Comparison of ENCODE assay signal across 8 cellular contexts in genomic region chr17:1485748-1486376, GRCh38. TPM values are rescaled to one million over a fixed set of nuclear protein-coding genes. Genes with fewer than 3 reads are reported as not detected.
DNase-seq lines count a peak whose midpoint lies in the region; ATAC-seq and TF ChIP-seq lines count a peak whose summit lies in the region.

No MANE protein-coding gene starts in this region.

- no peak overlapping the region for H2BK20ac ChIP-seq in H9 (ENCODE audit: low read depth, low read length, poor library complexity, severe bottlenecking)

- no peak overlapping the region for H3T11ph ChIP-seq in H9 (ENCODE audit: low read length)

- no peak overlapping the region for H3K23ac ChIP-seq in H9 (ENCODE audit: insufficient read length, low read depth, low read length)

- POLR2A ChIA-PET in RWPE1 (lab: Yijun Ruan, JAX; ENCODE audit: low non-redundant PET), result no interaction called here

- H3K27ac ChIP-seq in CD4-positive, CD25-positive, alpha-beta regulatory T cell (ENCODE audit: insufficient read depth, low read length, poor library complexity, severe bottlenecking), result peak overlapping the region; percentile 83
- H3K27ac ChIP-seq in H9 (ENCODE audit: insufficient read length, low read depth, low read length), result no peak overlapping the region
- H3K27ac ChIP-seq in RWPE1, result peak overlapping the region; percentile 97
- peak overlapping the region; percentile 94 to 100 (median 99) for H3K27ac ChIP-seq in heart left ventricle

- no peaks in the 10 kb centered on the region for H3K27me3 ChIP-seq in CD4-positive, CD25-positive, alpha-beta regulatory T cell (ENCODE audit: control insufficient read depth, insufficient read depth, low read length)
- H3K27me3 ChIP-seq in H9 (ENCODE audit: insufficient read depth, low read length) (no peaks in the 10 kb centered on the region), heart left ventricle (no peaks in the 10 kb centered on the region)

- H2AK5ac ChIP-seq in H9 (ENCODE audit: insufficient read length, low read length), result no peak overlapping the region

- peak; percentile 38 to 49 for ATAC-seq in CD4-positive, CD25-positive, alpha-beta regulatory T cell (ENCODE audit: low read depth in 2 of 2)
- ATAC-seq in heart left ventricle (peak in 3 of 4 donors; percentile 25 to 38 (median 28)), HG03460 (IDR thresholded peaks at IDR 0.05; ENCODE audit: unreplicated experiment) (no peak), GM21515 (IDR thresholded peaks at IDR 0.05; ENCODE audit: unreplicated experiment) (no peak)

- peaks cover 12% of the 10 kb centered on the region for H3K36me3 Mint-ChIP-seq in CD4-positive, CD25-positive, alpha-beta regulatory T cell
- peaks cover 2 to 34% (median 27%) of the 10 kb centered on the region in 3 experiments; a peak in 6 of 7 replicates for H3K36me3 Mint-ChIP-seq in H9 (ENCODE audit: insufficient read depth in 1 of 3, low read depth in 3 of 3)
- no peaks in the 10 kb centered on the region for H3K36me3 Mint-ChIP-seq in activated naive CD8-positive, alpha-beta T cell treated with anti-CD3 and anti-CD28 coated beads for 36 hours

- no peaks in the 10 kb centered on the region for H4K20me1 ChIP-seq in H9 (ENCODE audit: control insufficient read depth, insufficient read depth, insufficient read length)

- peaks cover 44% of the 10 kb centered on the region for H3K4me1 ChIP-seq in CD4-positive, CD25-positive, alpha-beta regulatory T cell (ENCODE audit: control insufficient read depth, insufficient read depth, low read length, poor library complexity, severe bottlenecking)
- H3K4me1 ChIP-seq in H9 (ENCODE audit: insufficient read depth, low read length), result no peaks in the 10 kb centered on the region
- H3K4me1 ChIP-seq in heart left ventricle, result peaks cover 7 to 87% (median 55%) of the 10 kb centered on the region in 12 donors

- H2AFZ ChIP-seq in H9 (ENCODE audit: low read length), result no peak overlapping the region

- CTCF ChIA-PET in RWPE1 (lab: Yijun Ruan, JAX), result no interaction called here

- H3K79me2 ChIP-seq in H9 (ENCODE audit: insufficient read depth, low read length), result no peaks in the 10 kb centered on the region

- peak overlapping the region; percentile 43 for H3K4me2 ChIP-seq in H9 (ENCODE audit: insufficient read depth, insufficient read length, low read length)

- peak in 1 of 2 donors; percentile 24 for TF ChIP-seq POLR2A in heart left ventricle (IDR thresholded peaks at IDR 0.05)

- no peak overlapping the region for H2BK5ac ChIP-seq in H9 (ENCODE audit: insufficient read length, low read length)

- H3K23me2 ChIP-seq in H9 (ENCODE audit: insufficient read length, low read depth, low read length, poor library complexity, severe bottlenecking), result peaks cover 19% of the 10 kb centered on the region

- no peaks in the 10 kb centered on the region for H3K79me1 ChIP-seq in H9 (ENCODE audit: insufficient read depth, low read depth, low read length, poor library complexity, severe bottlenecking)

- H4K91ac ChIP-seq in H9 (ENCODE audit: insufficient read length, low read depth, low read length), result no peak overlapping the region

- TF ChIP-seq CTCF in H9 (conservative IDR thresholded peaks at IDR 0.05) (no peak), RWPE1 (conservative IDR thresholded peaks at IDR 0.05; ENCODE audit: low read depth) (no peak), heart left ventricle (IDR thresholded peaks at IDR 0.05) (no peak), retinal pigment epithelial cell (conservative IDR thresholded peaks at IDR 0.05; ENCODE audit: low read depth, low read length) (no peak)

- no peak overlapping the region for H3K14ac ChIP-seq in H9 (ENCODE audit: insufficient read depth, low read length)

- DNase-seq in CD4-positive, CD25-positive, alpha-beta regulatory T cell, result peak; percentile 60 to 67 (median 60)
- DNase-seq in H9, result peak; percentile 65
- DNase-seq in RWPE1 (ENCODE audit: low spot score), result peak; percentile 40
- peak; percentile 67 for DNase-seq in activated naive CD8-positive, alpha-beta T cell treated with anti-CD3 and anti-CD28 coated beads for 36 hours
- DNase-seq in heart left ventricle, result peak; percentile 83 to 88 (median 84)
- DNase-seq in retinal pigment epithelial cell (ENCODE audit: low read depth), result no peak

- H3K27me3 Mint-ChIP-seq in CD4-positive, CD25-positive, alpha-beta regulatory T cell, result no peaks in the 10 kb centered on the region
- H3K27me3 Mint-ChIP-seq in H9 (ENCODE audit: low read depth), result peaks cover 4% of the 10 kb centered on the region; the same call in 1 of the 2 replicates
- peaks cover 6% of the 10 kb centered on the region for H3K27me3 Mint-ChIP-seq in activated naive CD8-positive, alpha-beta T cell treated with anti-CD3 and anti-CD28 coated beads for 36 hours

- peaks cover 0 to 1% (median 0%) of the 10 kb centered on the region in 7 donors for H3K9me3 Mint-ChIP-seq in CD4-positive, CD25-positive, alpha-beta regulatory T cell
- H3K9me3 Mint-ChIP-seq in H9, result peaks cover 0 to 3% of the 10 kb centered on the region in 2 experiments; a peak in 2 of 5 replicates
- H3K9me3 Mint-ChIP-seq in activated naive CD8-positive, alpha-beta T cell treated with anti-CD3 and anti-CD28 coated beads for 36 hours, result no peaks in the 10 kb centered on the region

- no peak overlapping the region for H4K8ac ChIP-seq in H9 (replicated peaks; ENCODE audit: insufficient read length, low read depth, low read length)

- no peak overlapping the region for H2BK12ac ChIP-seq in H9 (ENCODE audit: insufficient read length, low read depth, low read length)

- intact Hi-C loops in heart left ventricle (cut with DNase I), result loop anchor here in 2 of 10 donors (10.0 kb wide), 1 partner anchor 159 kb away; the partner anchor contains the start of genes RILP (in 2 of the 2) and SCARF1 (in 2 of the 2)

- H3K27ac Mint-ChIP-seq in CD4-positive, CD25-positive, alpha-beta regulatory T cell, result peak overlapping the region in 1 of 3 donors; percentile 92
- H3K27ac Mint-ChIP-seq in H9, result no peak overlapping the region
- no peak overlapping the region for H3K27ac Mint-ChIP-seq in activated naive CD8-positive, alpha-beta T cell treated with anti-CD3 and anti-CD28 coated beads for 36 hours

- peaks cover 4% of the 10 kb centered on the region for H3K36me3 ChIP-seq in CD4-positive, CD25-positive, alpha-beta regulatory T cell (ENCODE audit: control insufficient read depth, insufficient read depth, low read length)
- H3K36me3 ChIP-seq in heart left ventricle, result peaks cover 0 to 30% (median 28%) of the 10 kb centered on the region in 9 donors

- H2BK120ac ChIP-seq in H9 (ENCODE audit: low read depth, low read length, poor library complexity, severe bottlenecking), result no peak overlapping the region

- peak overlapping the region in 3 of 4 donors; percentile 87 to 92 (median 90) for H3K4me3 Mint-ChIP-seq in CD4-positive, CD25-positive, alpha-beta regulatory T cell
- H3K4me3 Mint-ChIP-seq in H9, result peak overlapping the region; percentile 54 to 79; a peak in 3 of 5 replicates
- H3K4me3 Mint-ChIP-seq in activated naive CD8-positive, alpha-beta T cell treated with anti-CD3 and anti-CD28 coated beads for 36 hours, result peak overlapping the region; percentile 73

- peaks cover 5 to 51% (median 15%) of the 10 kb centered on the region in 4 donors for H3K4me1 Mint-ChIP-seq in CD4-positive, CD25-positive, alpha-beta regulatory T cell
- peaks cover 26 to 36% of the 10 kb centered on the region in 2 experiments for H3K4me1 Mint-ChIP-seq in H9
- peaks cover 23% of the 10 kb centered on the region for H3K4me1 Mint-ChIP-seq in activated naive CD8-positive, alpha-beta T cell treated with anti-CD3 and anti-CD28 coated beads for 36 hours

- no peaks in the 10 kb centered on the region for H3K9me3 ChIP-seq in CD4-positive, CD25-positive, alpha-beta regulatory T cell (ENCODE audit: control insufficient read depth in 2 of 2, low read length in 2 of 2)
- no peaks in the 10 kb centered on the region for H3K9me3 ChIP-seq in H9 (ENCODE audit: control insufficient read depth, low read depth, low read length)
- no peaks in the 10 kb centered on the region for H3K9me3 ChIP-seq in heart left ventricle

- no CpG with 5 or more reads among the region's 80 CpGs for WGBS in H9 (ENCODE audit: extremely low coverage, insufficient read length, low lambda C conversion rate)
- 3 to 6% (median 4%) methylated on average over 33 to 79 of the region's 80 CpGs for WGBS in heart left ventricle, 4 donors

- no peak overlapping the region for H4K5ac ChIP-seq in H9 (ENCODE audit: insufficient read length, low read depth, low read length)

- H3K56ac ChIP-seq in H9 (ENCODE audit: insufficient read length, low read depth, low read length), result no peak overlapping the region

- H3K18ac ChIP-seq in H9 (ENCODE audit: insufficient read length, low read depth, low read length), result peak overlapping the region; percentile 37

- H2BK15ac ChIP-seq in H9 (ENCODE audit: low read depth, low read length), result no peak overlapping the region

- H3K4ac ChIP-seq in H9 (ENCODE audit: low read depth, low read length), result no peak overlapping the region

- H3K9ac ChIP-seq in H9 (ENCODE audit: extremely low read depth, insufficient read length, low read length), result no peak overlapping the region

- H3K4me3 ChIP-seq in CD4-positive, CD25-positive, alpha-beta regulatory T cell (ENCODE audit: low read depth, low read length), result no peak overlapping the region
- H3K4me3 ChIP-seq in heart left ventricle, result peak overlapping the region; percentile 38 to 85 (median 71)
- H3K4me3 ChIP-seq in retinal pigment epithelial cell (ENCODE audit: low read length), result peak overlapping the region; percentile 42

RNA-seq across cellular contexts. Expression of gene MYO1C, which starts 6.6 kb away (rescaled TPM):
- total RNA-seq in CD4-positive, CD25-positive, alpha-beta regulatory T cell, result 33.7 TPM
- polyA plus RNA-seq in CD4-positive, CD25-positive, alpha-beta regulatory T cell, result 10 to 100 TPM in 2 of 4 donors, 1 to 10 TPM in 2; 7.3 to 11.4 (median 9.6) TPM
- total RNA-seq in H9 (2021) (86.5 and 87.4 TPM in 2 replicates), heart left ventricle (100 to 1,000 TPM; 127 to 259 (median 174) TPM)
- total RNA-seq in activated naive CD8-positive, alpha-beta T cell treated with anti-CD3 and anti-CD28 coated beads for 36 hours, result 10 to 100 TPM; 10.5 to 11.7 TPM
- polyA plus RNA-seq in heart left ventricle, result 100 to 1,000 TPM in 1 of 2 donors, 10 to 100 TPM in 1; 89.6 to 188 TPM

RNA-seq across cellular contexts. Expression of gene CRK, which starts 29.8 kb away (rescaled TPM):
- 18.2 TPM for total RNA-seq in CD4-positive, CD25-positive, alpha-beta regulatory T cell
- 10 to 100 TPM; 15.3 to 33.0 (median 26.8) TPM for polyA plus RNA-seq in CD4-positive, CD25-positive, alpha-beta regulatory T cell
- total RNA-seq in H9 (2021), result 58.9 and 60.5 TPM in 2 replicates
- total RNA-seq in activated naive CD8-positive, alpha-beta T cell treated with anti-CD3 and anti-CD28 coated beads for 36 hours, result 10 to 100 TPM; 13.5 to 14.0 TPM
- 10 to 100 TPM; 28.8 to 47.0 (median 42.2) TPM for total RNA-seq in heart left ventricle
- 10 to 100 TPM; 17.0 to 49.0 TPM for polyA plus RNA-seq in heart left ventricle

RNA-seq across cellular contexts. Expression of gene INPP5K, which starts 30.6 kb away (rescaled TPM):
- 193 TPM for total RNA-seq in CD4-positive, CD25-positive, alpha-beta regulatory T cell
- 100 to 1,000 TPM; 115 to 130 (median 121) TPM for polyA plus RNA-seq in CD4-positive, CD25-positive, alpha-beta regulatory T cell
- total RNA-seq in H9 (2021) (28.1 and 29.4 TPM in 2 replicates), heart left ventricle (100 to 1,000 TPM in 1 of 9 donors, 10 to 100 TPM in 8; 28.4 to 128 (median 33.4) TPM)
- total RNA-seq in activated naive CD8-positive, alpha-beta T cell treated with anti-CD3 and anti-CD28 coated beads for 36 hours, result 10 to 100 TPM; 18.1 to 18.2 TPM
- polyA plus RNA-seq in heart left ventricle, result 10 to 100 TPM; 21.9 to 68.4 TPM

Comparison
In these comparisons a context has a peak if more than half of its experiments do, and no peak if none do; other contexts are left out.
1. ATAC-seq: peak in CD4-positive, CD25-positive, alpha-beta regulatory T cell (2 of 2) and heart left ventricle (3 of 4); none in HG03460 (single experiment) and GM21515 (single experiment).
2. Peak in every context shown above with its lines, with median percentiles within 50 percentile points of each other: H3K4me3 Mint-ChIP-seq.